In genomic region chr6:88380618-88381288, GRCh38 we compare ENCODE assay signal across 18 cellular contexts.
DNase-seq lines count a peak whose midpoint lies in the region; ATAC-seq and TF ChIP-seq lines count a peak whose summit lies in the region.
"Had no signal": no experiment of that assay in that cellular context is flagged by ENCODE, and none has a peak within 500 bp of the region (broad histone marks: within the 10 kb centered on the region; RNA-seq: fewer than 3 reads in every experiment).

No MANE protein-coding gene starts in this region.

- ATAC-seq in omental fat pad (ENCODE audit: low FRiP score) (peak; percentile 67), GM18909 (IDR thresholded peaks at IDR 0.05; ENCODE audit: poor library complexity, unreplicated experiment) (no peak)
- ATAC-seq: activated naive CD8-positive, alpha-beta T cell treated with anti-CD3 and anti-CD28 coated beads, Interleukin-2, amount 50 U/mL, for 24 hours; stimulated activated naive B cell treated with anti-CD40 and anti-IgM and Interleukin-4, amounts not matched to agents 10 μg/mL and 1 μg/mL and 100 μg/mL, for 72 hours had no signal

- no peaks in the 10 kb centered on the region for H3K36me3 ChIP-seq in SJCRH30
- H3K36me3 ChIP-seq: BLaER1, heart right ventricle had no signal

- H3K27ac Mint-ChIP-seq in type B pancreatic cell: no peak overlapping the region
- H3K27ac Mint-ChIP-seq: activated naive CD8-positive, alpha-beta T cell treated with anti-CD3 and anti-CD28 coated beads, Interleukin-2, amount 50 U/mL, for 24 hours; HFFc6; stimulated activated naive B cell treated with anti-CD40 and anti-IgM and Interleukin-4, amounts not matched to agents 10 μg/mL and 1 μg/mL and 100 μg/mL, for 72 hours had no signal

- no peak overlapping the region for H3K4me3 Mint-ChIP-seq in type B pancreatic cell
- H3K4me3 Mint-ChIP-seq: activated naive CD8-positive, alpha-beta T cell treated with anti-CD3 and anti-CD28 coated beads, Interleukin-2, amount 50 U/mL, for 24 hours; HFFc6; stimulated activated naive B cell treated with anti-CD40 and anti-IgM and Interleukin-4, amounts not matched to agents 10 μg/mL and 1 μg/mL and 100 μg/mL, for 72 hours had no signal

- H3K36me3 Mint-ChIP-seq in type B pancreatic cell: no peaks in the 10 kb centered on the region

- TF ChIP-seq CTCF in fibroblast of the aortic adventitia (IDR thresholded peaks at IDR 0.05; ENCODE audit: insufficient read depth, low read length) (no peak), omental fat pad (IDR thresholded peaks at IDR 0.05) (no peak), type B pancreatic cell (conservative IDR thresholded peaks at IDR 0.05) (no peak)

- peak overlapping the region; percentile 31 for H3K27ac ChIP-seq in SJCRH30
- H3K27ac ChIP-seq: BLaER1, heart right ventricle, VCaP had no signal

- H3K27me3 ChIP-seq in SJCRH30: no peaks in the 10 kb centered on the region
- H3K27me3 ChIP-seq: BLaER1, heart right ventricle had no signal

- DNase-seq in EH (ENCODE audit: low read depth) (peak; percentile 15), SJCRH30 (no peak), fibroblast of the aortic adventitia (ENCODE audit: low read depth) (peak; percentile 41), omental fat pad (ENCODE audit: low spot score) (no peak), HUDEP-2 (lab: John Stamatoyannopoulos, UW; ENCODE audit: unreplicated experiment in 76 of 76) (no peak), type B pancreatic cell (ENCODE audit: extremely low spot score, unreplicated experiment) (no peak), globus pallidus (ENCODE audit: low spot score) (no peak)
- DNase-seq: activated CD8-positive, alpha-beta memory T cell treated with anti-CD3 and anti-CD28 coated beads, Interleukin-2, amount 50 U/mL, for 48 hours; activated naive CD8-positive, alpha-beta T cell treated with anti-CD3 and anti-CD28 coated beads, Interleukin-2, amount 50 U/mL, for 24 hours; NCI-H1105 treated with DMSO at 0.1 percent for 48 hours; NCI-H524 treated with DMSO at 0.1 percent for 48 hours; stimulated activated CD4-positive, alpha-beta T cell treated with anti-CD3 and anti-CD28 coated beads, Interleukin-2, amount 100 ng/mL, for 48 hours; stimulated activated naive B cell treated with anti-CD40 and anti-IgM and Interleukin-4, amounts not matched to agents 10 μg/mL and 1 μg/mL and 100 μg/mL, for 72 hours had no signal

- peaks cover 50% of the 10 kb centered on the region for H3K4me1 ChIP-seq in SJCRH30
- H3K4me1 ChIP-seq: BLaER1 had no signal

- 0 out of 2 replicates have a peak, but pooled peaks cover 4% of the 10 kb centered on the region for H3K9me3 ChIP-seq in SJCRH30 (replicated peaks)
- H3K9me3 ChIP-seq: BLaER1, heart right ventricle had no signal

- H3K9me3 Mint-ChIP-seq in type B pancreatic cell: no peaks in the 10 kb centered on the region
- H3K9me3 Mint-ChIP-seq: activated naive CD8-positive, alpha-beta T cell treated with anti-CD3 and anti-CD28 coated beads, Interleukin-2, amount 50 U/mL, for 24 hours had no signal

- no peak overlapping the region for H3K4me3 ChIP-seq in SJCRH30
- no peak overlapping the region for H3K4me3 ChIP-seq in fibroblast of the aortic adventitia (ENCODE audit: low read depth, low read length)
- H3K4me3 ChIP-seq: BLaER1, heart right ventricle had no signal

- peaks cover 22% of the 10 kb centered on the region for H3K27me3 Mint-ChIP-seq in type B pancreatic cell
- H3K27me3 Mint-ChIP-seq: activated naive CD8-positive, alpha-beta T cell treated with anti-CD3 and anti-CD28 coated beads, Interleukin-2, amount 50 U/mL, for 24 hours had no signal

- peaks cover 19% of the 10 kb centered on the region for H3K4me1 Mint-ChIP-seq in type B pancreatic cell (ENCODE audit: unreplicated experiment)
- H3K4me1 Mint-ChIP-seq: activated naive CD8-positive, alpha-beta T cell treated with anti-CD3 and anti-CD28 coated beads, Interleukin-2, amount 50 U/mL, for 24 hours; stimulated activated naive B cell treated with anti-CD40 and anti-IgM and Interleukin-4, amounts not matched to agents 10 μg/mL and 1 μg/mL and 100 μg/mL, for 72 hours had no signal

Comparison
In these comparisons a context has a peak if more than half of its experiments do, and no peak if none do; other contexts are left out.
1. DNase-seq: peak in EH (single experiment) and fibroblast of the aortic adventitia (single experiment); none in SJCRH30 (0 of 2), omental fat pad (single experiment), HUDEP-2 (0 of 76), type B pancreatic cell (single experiment) and globus pallidus (single experiment).